In the genomic region with DNA sequence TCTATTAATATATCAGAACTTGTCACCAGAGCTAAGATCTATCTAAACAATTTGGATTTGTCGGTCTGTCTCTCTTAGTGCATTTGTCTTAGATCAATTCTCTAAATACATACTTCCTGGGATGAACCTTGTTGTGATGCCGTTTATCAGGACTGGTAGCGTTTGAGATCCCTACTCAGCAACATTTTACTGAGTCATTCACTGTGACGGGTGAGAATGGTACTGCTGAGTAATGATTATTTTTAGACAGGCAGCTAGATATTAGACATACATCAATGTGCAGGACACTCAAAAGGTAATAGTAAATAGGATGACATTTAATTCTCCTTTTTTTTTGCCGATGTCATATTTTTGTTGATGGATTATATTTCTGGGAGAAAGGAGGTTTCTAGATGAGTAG, we compare ENCODE assay signal across 1 cellular context.
TF ChIP-seq lines count a peak whose summit lies in the region.

No MANE protein-coding gene starts in this region.

TF ChIP-seq in IMR-90, 13 proteins besides CTCF, POLR2A, EP300 and RAD21:
- TF ChIP-seq MAFK (IDR thresholded peaks at IDR 0.05; ENCODE audit: low read depth, low read length) (peak; percentile 80), RFX5 (IDR thresholded peaks at IDR 0.05; ENCODE audit: low read depth, low read length) (no peak)
